9 cellular contexts compared by ENCODE assay signal in genomic region chr12:68042212-68042699, GRCh38. TPM values are rescaled to one million over a fixed set of nuclear protein-coding genes. Genes with fewer than 3 reads are reported as not detected.
DNase-seq lines count a peak whose midpoint lies in the region; ATAC-seq lines count a peak whose summit lies in the region.
"Had no signal": no experiment of that assay in that cellular context is flagged by ENCODE, and none has a peak within 500 bp of the region (broad histone marks: within the 10 kb centered on the region; RNA-seq: fewer than 3 reads in every experiment).

No MANE protein-coding gene starts in this region.

- ATAC-seq in GM21619 (IDR thresholded peaks at IDR 0.05; ENCODE audit: unreplicated experiment): peak; percentile 72
- no peak for ATAC-seq in central memory CD8-positive, alpha-beta T cell (replicated peaks; ENCODE audit: extremely low read depth, poor library complexity, severe bottlenecking)
- peak; percentile 95 for ATAC-seq in stimulated activated memory B cell treated with anti-CD40 and anti-IgM and Interleukin-4, amounts not matched to agents 10 μg/mL and 1 μg/mL and 100 μg/mL, for 72 hours

- no peaks in the 10 kb centered on the region for H3K36me3 Mint-ChIP-seq in central memory CD8-positive, alpha-beta T cell (ENCODE audit: insufficient read depth)
- peaks cover 6% of the 10 kb centered on the region for H3K36me3 Mint-ChIP-seq in stimulated activated memory B cell treated with anti-CD40 and anti-IgM and Interleukin-4, amounts not matched to agents 10 μg/mL and 1 μg/mL and 100 μg/mL, for 72 hours

- H3K27me3 Mint-ChIP-seq in central memory CD8-positive, alpha-beta T cell: no peaks in the 10 kb centered on the region
- H3K27me3 Mint-ChIP-seq in stimulated activated memory B cell treated with anti-CD40 and anti-IgM and Interleukin-4, amounts not matched to agents 10 μg/mL and 1 μg/mL and 100 μg/mL, for 72 hours: no peaks in the 10 kb centered on the region

- no peak overlapping the region for H3K4me3 Mint-ChIP-seq in central memory CD8-positive, alpha-beta T cell
- H3K4me3 Mint-ChIP-seq in stimulated activated memory B cell treated with anti-CD40 and anti-IgM and Interleukin-4, amounts not matched to agents 10 μg/mL and 1 μg/mL and 100 μg/mL, for 72 hours: peak overlapping the region; percentile 8

- DNase-seq in NCI-H345 (lab: John Stamatoyannopoulos, UW): peak; percentile 32
- DNase-seq in NCI-H345 treated with DMSO at 0.1 percent for 48 hours (lab: John Stamatoyannopoulos, UW; ENCODE audit: unreplicated experiment): no peak
- peak; percentile 53 for DNase-seq in LHCN-M2 (ENCODE audit: low read depth)
- DNase-seq in central memory CD8-positive, alpha-beta T cell (ENCODE audit: low spot score in 2 of 2): no peak
- no peak for DNase-seq in NCI-H748 treated with DMSO at 0.1 percent for 48 hours (lab: John Stamatoyannopoulos, UW)
- DNase-seq in iPS-NIHi11 (ENCODE audit: low spot score): no peak

- H3K27ac Mint-ChIP-seq in central memory CD8-positive, alpha-beta T cell (ENCODE audit: low read depth): peak overlapping the region; percentile 48
- H3K27ac Mint-ChIP-seq in stimulated activated memory B cell treated with anti-CD40 and anti-IgM and Interleukin-4, amounts not matched to agents 10 μg/mL and 1 μg/mL and 100 μg/mL, for 72 hours: peak overlapping the region; percentile 85

- H3K4me1 Mint-ChIP-seq in central memory CD8-positive, alpha-beta T cell: peaks cover 22% of the 10 kb centered on the region
- peaks cover 27% of the 10 kb centered on the region for H3K4me1 Mint-ChIP-seq in stimulated activated memory B cell treated with anti-CD40 and anti-IgM and Interleukin-4, amounts not matched to agents 10 μg/mL and 1 μg/mL and 100 μg/mL, for 72 hours

- H3K9me3 Mint-ChIP-seq in central memory CD8-positive, alpha-beta T cell: no peaks in the 10 kb centered on the region
- H3K9me3 Mint-ChIP-seq in stimulated activated memory B cell treated with anti-CD40 and anti-IgM and Interleukin-4, amounts not matched to agents 10 μg/mL and 1 μg/mL and 100 μg/mL, for 72 hours: no peaks in the 10 kb centered on the region

RNA-seq across cellular contexts. Expression of gene IFNG-AS1, which starts 53.0 kb away (rescaled TPM):
- total RNA-seq in LHCN-M2 (2014; rRNA removed): not detected in 2 replicates
- not detected for polyA plus RNA-seq in LHCN-M2 (2012)
- polyA plus RNA-seq: AG04450 had no signal

Comparison
In these comparisons a context has a peak if more than half of its experiments do, and no peak if none do; other contexts are left out.
1. DNase-seq: peak in NCI-H345 (single experiment) and LHCN-M2 (single experiment); none in NCI-H345 treated with DMSO at 0.1 percent for 48 hours (single experiment), central memory CD8-positive, alpha-beta T cell (0 of 2), NCI-H748 treated with DMSO at 0.1 percent for 48 hours (single experiment) and iPS-NIHi11 (single experiment).